ENCODE assay signal across 25 cellular contexts in genomic region chrX:133314297-133314696, GRCh38.
"Had no signal": no experiment of that assay in that cellular context is flagged by ENCODE, and none has a peak within 500 bp of the region (broad histone marks: within the 10 kb centered on the region; RNA-seq: fewer than 3 reads in every experiment).

No MANE protein-coding gene starts in this region.

- H3K27me3 ChIP-seq: Peyer's patch had no signal

- H3K4me3 ChIP-seq: adrenal gland, breast epithelium, Peyer's patch had no signal

- H3K4me1 Mint-ChIP-seq: activated naive CD8-positive, alpha-beta T cell treated with anti-CD3 and anti-CD28 coated beads, Interleukin-2, amount 10 ng/mL, durations not matched to agents 7 days and 5 days; IgD-negative memory B cell had no signal

- H3K4me1 ChIP-seq: adrenal gland, breast epithelium, Peyer's patch had no signal

- H3K9me3 ChIP-seq: adrenal gland, breast epithelium, Peyer's patch had no signal

- H3K27ac Mint-ChIP-seq: activated CD8-positive, alpha-beta T cell treated with anti-CD3 and anti-CD28 coated beads, Interleukin-2, amount 10 ng/mL, durations not matched to agents 7 days and 5 days; activated naive CD8-positive, alpha-beta T cell treated with anti-CD3 and anti-CD28 coated beads, Interleukin-2, amount 10 ng/mL, durations not matched to agents 7 days and 5 days; IgD-negative memory B cell; T-helper 1 cell treated with Interleukin-12 subunit alpha and Interleukin-12 subunit beta and Interleukin-4 antibody, amounts not matched to agents 30 μg/mL and 1 μg/mL, for 36 hours; WTC11 had no signal

- H3K9me3 Mint-ChIP-seq: activated naive CD8-positive, alpha-beta T cell treated with anti-CD3 and anti-CD28 coated beads, Interleukin-2, amount 10 ng/mL, durations not matched to agents 7 days and 5 days; IgD-negative memory B cell; T-helper 1 cell treated with Interleukin-12 subunit alpha and Interleukin-12 subunit beta and Interleukin-4 antibody, amounts not matched to agents 30 μg/mL and 1 μg/mL, for 36 hours; WTC11 had no signal

- DNase-seq: activated CD4-positive, alpha-beta T cell treated with anti-CD3 and anti-CD28 coated beads for 48 hours; activated CD4-positive, alpha-beta T cell treated with anti-CD3 and anti-CD28 coated beads, Interleukin-2, amount 50 U/mL, for 4 hours; activated CD4-positive, CD25-positive, alpha-beta regulatory T cell treated with anti-CD3 and anti-CD28 coated beads, Interleukin-2, amount 50 U/mL, for 72 hours; activated CD8-positive, alpha-beta memory T cell treated with anti-CD3 and anti-CD28 coated beads, Interleukin-2, amount 50 U/mL, for 48 hours; activated CD8-positive, alpha-beta T cell treated with anti-CD3 and anti-CD28 coated beads, Interleukin-2, amount 10 ng/mL, durations not matched to agents 7 days and 5 days; activated naive CD4-positive, alpha-beta T cell treated with anti-CD3 and anti-CD28 coated beads, Interleukin-2, amount 50 U/mL, for 16 hours; activated naive CD8-positive, alpha-beta T cell treated with anti-CD3 and anti-CD28 coated beads, Interleukin-2, amount 10 ng/mL, durations not matched to agents 7 days and 5 days; activated T-cell treated with anti-CD3 and anti-CD28 coated beads, Interleukin-2, amount 50 U/mL, for 1 hour; anterior cingulate cortex; KG1; NCI-H1092; NCI-H1417; NCI-H1930; NCI-H2171; NCI-H2227 treated with DMSO at 0.1 percent for 48 hours; NCI-H526 treated with DMSO at 0.1 percent for 48 hours; NCI-H82; Peyer's patch; SHP77 treated with DMSO at 0.1 percent for 48 hours had no signal

- ATAC-seq: activated CD8-positive, alpha-beta T cell treated with anti-CD3 and anti-CD28 coated beads, Interleukin-2, amount 10 ng/mL, durations not matched to agents 7 days and 5 days; WTC11 had no signal

- H3K27ac ChIP-seq: adrenal gland, breast epithelium, Peyer's patch, RWPE1 had no signal

- H3K36me3 Mint-ChIP-seq: activated naive CD8-positive, alpha-beta T cell treated with anti-CD3 and anti-CD28 coated beads, Interleukin-2, amount 10 ng/mL, durations not matched to agents 7 days and 5 days had no signal

- H3K36me3 ChIP-seq: adrenal gland, breast epithelium, Peyer's patch had no signal

- H3K4me3 Mint-ChIP-seq: activated CD8-positive, alpha-beta T cell treated with anti-CD3 and anti-CD28 coated beads, Interleukin-2, amount 10 ng/mL, durations not matched to agents 7 days and 5 days; activated naive CD8-positive, alpha-beta T cell treated with anti-CD3 and anti-CD28 coated beads, Interleukin-2, amount 10 ng/mL, durations not matched to agents 7 days and 5 days; IgD-negative memory B cell; T-helper 1 cell treated with Interleukin-12 subunit alpha and Interleukin-12 subunit beta and Interleukin-4 antibody, amounts not matched to agents 30 μg/mL and 1 μg/mL, for 36 hours; WTC11 had no signal
